In genomic region chr12:113818833-113819232, GRCh38 we compare ENCODE assay signal across 12 cellular contexts.
DNase-seq lines count a peak whose midpoint lies in the region; ATAC-seq and TF ChIP-seq lines count a peak whose summit lies in the region.
"Had no signal": no experiment of that assay in that cellular context is flagged by ENCODE, and none has a peak within 500 bp of the region (broad histone marks: within the 10 kb centered on the region; RNA-seq: fewer than 3 reads in every experiment).

No MANE protein-coding gene starts in this region.

- H3K79me2 ChIP-seq in GM23338 (replicated peaks; ENCODE audit: insufficient read depth): no peaks in the 10 kb centered on the region

- H3K27ac ChIP-seq in GM23338 (ENCODE audit: low read depth): no peak overlapping the region
- H3K27ac ChIP-seq: ascending aorta, SJCRH30 had no signal

- H3K27me3 ChIP-seq in GM23338 (ENCODE audit: insufficient read depth): no peaks in the 10 kb centered on the region
- H3K27me3 ChIP-seq: ascending aorta, SJCRH30 had no signal

- H4K20me1 ChIP-seq in GM23338 (replicated peaks; ENCODE audit: insufficient read depth): no peaks in the 10 kb centered on the region; the same call in none of the 2 replicates

- H3K9me3 Mint-ChIP-seq in GM23338: no peaks in the 10 kb centered on the region
- H3K9me3 Mint-ChIP-seq: activated CD4-positive, alpha-beta memory T cell treated with anti-CD3 and anti-CD28 coated beads, Interleukin-2, amount 10 ng/mL, durations not matched to agents 7 days and 5 days had no signal

- CTCF ChIA-PET in AG04449 (lab: Yijun Ruan, JAX): no interaction called here

- H3K27ac Mint-ChIP-seq in GM23338: no peak overlapping the region
- H3K27ac Mint-ChIP-seq: activated CD4-positive, alpha-beta memory T cell treated with anti-CD3 and anti-CD28 coated beads, Interleukin-2, amount 10 ng/mL, durations not matched to agents 7 days and 5 days; CD4-positive, CD25-positive, alpha-beta regulatory T cell had no signal

- POLR2A ChIA-PET in AG04449 (lab: Yijun Ruan, JAX): no interaction called here

- no peaks in the 10 kb centered on the region for H3K9me2 ChIP-seq in GM23338 (ENCODE audit: insufficient read depth)

- no peak overlapping the region for H3K4me3 Mint-ChIP-seq in GM23338
- H3K4me3 Mint-ChIP-seq: activated CD4-positive, alpha-beta memory T cell treated with anti-CD3 and anti-CD28 coated beads, Interleukin-2, amount 10 ng/mL, durations not matched to agents 7 days and 5 days had no signal

- H3K4me3 ChIP-seq in AG04449 (ENCODE audit: low read depth, low read length) (no peak overlapping the region), GM23338 (no peak overlapping the region)
- H3K4me3 ChIP-seq: ascending aorta, SJCRH30 had no signal

- no peak overlapping the region for H2AFZ ChIP-seq in GM23338

- H3K27me3 Mint-ChIP-seq in GM23338 (ENCODE audit: insufficient read depth, low read depth, poor library complexity): peaks cover 26% of the 10 kb centered on the region
- H3K27me3 Mint-ChIP-seq: activated CD4-positive, alpha-beta memory T cell treated with anti-CD3 and anti-CD28 coated beads, Interleukin-2, amount 10 ng/mL, durations not matched to agents 7 days and 5 days; CD4-positive, CD25-positive, alpha-beta regulatory T cell had no signal

- peak; percentile 89 for ATAC-seq in GM23338
- ATAC-seq in HG03342 (IDR thresholded peaks at IDR 0.05; ENCODE audit: unreplicated experiment): no peak
- no peak for ATAC-seq in HG02678 (IDR thresholded peaks at IDR 0.05; ENCODE audit: unreplicated experiment)

- peaks cover 11% of the 10 kb centered on the region for H3K4me1 Mint-ChIP-seq in GM23338
- H3K4me1 Mint-ChIP-seq: activated CD4-positive, alpha-beta memory T cell treated with anti-CD3 and anti-CD28 coated beads, Interleukin-2, amount 10 ng/mL, durations not matched to agents 7 days and 5 days; CD4-positive, CD25-positive, alpha-beta regulatory T cell had no signal

- H3K36me3 ChIP-seq in GM23338 (ENCODE audit: insufficient read depth): no peaks in the 10 kb centered on the region
- H3K36me3 ChIP-seq: SJCRH30 had no signal

- TF ChIP-seq CTCF in AG04449 (IDR thresholded peaks at IDR 0.05; ENCODE audit: insufficient read depth, low read length, missing control alignments): peak; percentile 33
- TF ChIP-seq CTCF in GM23338 (conservative IDR thresholded peaks at IDR 0.05; ENCODE audit: low read depth in 2 of 2): peak; percentile 69 to 79
- TF ChIP-seq CTCF in GM20000 (IDR thresholded peaks at IDR 0.05; ENCODE audit: extremely low read depth, missing control alignments): no peak

- H3K36me3 Mint-ChIP-seq in GM23338 (ENCODE audit: low read depth): peaks cover 2% of the 10 kb centered on the region; the same call in 1 of the 3 replicates

- H3K4me1 ChIP-seq in GM23338 (ENCODE audit: insufficient read depth): no peaks in the 10 kb centered on the region
- H3K4me1 ChIP-seq: ascending aorta had no signal

- no peak overlapping the region for H3K4me2 ChIP-seq in GM23338

- no peaks in the 10 kb centered on the region for H3F3A ChIP-seq in GM23338 (replicated peaks; ENCODE audit: low read depth)

- DNase-seq in AG04449 (ENCODE audit: low read depth, low spot score) (no peak), GM23338 (ENCODE audit: low spot score) (peak; percentile 79), UCSD-AML1 (lab: John Stamatoyannopoulos, UW; ENCODE audit: unreplicated experiment) (peak; percentile 22), iPS DF 19.7 (ENCODE audit: low read depth, low spot score) (peak; percentile 12), middle frontal gyrus (ENCODE audit: extremely low spot score, low spot score) (no peak), GM20000 (ENCODE audit: low spot score) (no peak)
- DNase-seq: activated CD4-positive, alpha-beta memory T cell treated with anti-CD3 and anti-CD28 coated beads, Interleukin-2, amount 10 ng/mL, durations not matched to agents 7 days and 5 days; CD4-positive, CD25-positive, alpha-beta regulatory T cell had no signal

TF ChIP-seq in GM23338, 12 proteins besides CTCF, POLR2A, EP300 and RAD21 (continues in another document):
- TF ChIP-seq ETS1 (IDR thresholded peaks at IDR 0.05) (no peak), ZNF331 (CRISPR knock-in tag; IDR thresholded peaks at IDR 0.05; ENCODE audit: low read depth) (no peak), STAT1 (IDR thresholded peaks at IDR 0.05; ENCODE audit: unreplicated experiment) (no peak), ZNF462 (CRISPR knock-in tag; IDR thresholded peaks at IDR 0.05) (no peak), CREB1 (CRISPR knock-in tag; IDR thresholded peaks at IDR 0.05; ENCODE audit: low read depth) (no peak), POLR2AphosphoS5 (IDR thresholded peaks at IDR 0.05; ENCODE audit: low read depth) (no peak), EZH2 (IDR thresholded peaks at IDR 0.05; ENCODE audit: low read depth, unreplicated experiment) (no peak), JUNB (IDR thresholded peaks at IDR 0.05; ENCODE audit: unreplicated experiment) (no peak)

Comparison
In these comparisons a context has a peak if more than half of its experiments do, and no peak if none do; other contexts are left out.
1. DNase-seq: peak in GM23338 (single experiment), UCSD-AML1 (single experiment) and iPS DF 19.7 (single experiment); none in AG04449 (single experiment), middle frontal gyrus (single experiment) and GM20000 (single experiment).